In the genomic region with DNA sequence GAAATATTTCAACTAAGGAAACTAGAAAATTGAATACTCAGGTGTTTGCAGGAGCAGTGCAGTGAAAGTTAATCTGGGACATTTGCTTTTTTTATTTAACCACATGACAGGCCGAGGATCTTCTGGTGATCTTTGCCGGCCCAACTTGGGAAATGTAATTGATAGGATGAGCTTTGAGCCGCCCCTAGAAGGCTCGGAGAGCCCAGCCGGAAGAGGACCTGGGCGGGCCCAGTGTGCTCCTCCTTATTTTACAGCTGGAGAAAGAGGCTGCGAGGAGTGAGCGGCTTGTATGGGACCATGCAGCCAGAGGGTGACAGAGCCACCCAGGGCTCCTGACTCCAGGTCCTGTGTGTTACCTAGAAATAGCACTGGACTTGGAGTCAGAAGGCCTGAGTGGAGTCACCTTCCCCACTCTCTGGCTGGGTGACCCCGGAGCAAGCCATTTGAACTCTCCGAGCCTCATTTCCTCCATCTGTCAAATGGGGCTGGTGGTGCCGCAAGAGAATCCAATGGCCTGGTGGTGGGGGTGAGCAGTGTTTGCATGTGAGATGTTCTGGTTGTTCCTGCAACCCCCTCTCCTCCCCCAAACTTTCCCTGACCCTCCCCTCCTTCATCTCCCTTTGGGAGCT, we compare ENCODE assay signal across 8 cellular contexts. TPM values are rescaled to one million over a fixed set of nuclear protein-coding genes. Genes with fewer than 3 reads are reported as not detected.
A peak's percentile ranks its signal among the peaks of the same experiment; 100 is the strongest.
DNase-seq lines count a peak whose midpoint lies in the region; ATAC-seq, FAIRE-seq and TF ChIP-seq lines count a peak whose summit lies in the region.

No MANE protein-coding gene starts in this region.

- TF ChIP-seq CTCF in adrenal gland (IDR thresholded peaks at IDR 0.05) (no peak), kidney (IDR thresholded peaks at IDR 0.05; ENCODE audit: borderline replicate concordance, extremely low read depth, insufficient read depth) (no peak)

- DNase-seq in DMS53 (lab: John Stamatoyannopoulos, UW) (peak; percentile 22), DMS53 treated with DMSO at 0.1 percent for 48 hours (lab: John Stamatoyannopoulos, UW; ENCODE audit: unreplicated experiment) (no peak), adrenal gland (peak in 3 of 7 donors; percentile 35 to 64 (median 38)), kidney (peak; percentile 82), SIG-M5 treated with dmso at 0.1 percent for 504 hours (lab: John Stamatoyannopoulos, UW; ENCODE audit: unreplicated experiment) (no peak), amygdala (lab: John Stamatoyannopoulos, UW) (no peak)
- no peak for DNase-seq in stimulated activated naive CD8-positive, alpha-beta T cell treated with anti-CD3 and anti-CD28 coated beads, Interleukin-15, amount 100 ng/mL, for 72 hours
- no peak for DNase-seq in activated CD4-positive, CD25-positive, alpha-beta regulatory T cell treated with anti-CD3 and anti-CD28 coated beads, Interleukin-2, amount 50 U/mL, for 72 hours

- FAIRE-seq in kidney (lab: Jason Lieb, UNC): no peak

- ATAC-seq in stimulated activated naive CD8-positive, alpha-beta T cell treated with anti-CD3 and anti-CD28 coated beads, Interleukin-15, amount 100 ng/mL, for 72 hours: no peak

- H3K4me3 Mint-ChIP-seq in stimulated activated naive CD8-positive, alpha-beta T cell treated with anti-CD3 and anti-CD28 coated beads, Interleukin-15, amount 100 ng/mL, for 72 hours: peak overlapping the region; percentile 93 to 97

- TF ChIP-seq POLR2A in adrenal gland (IDR thresholded peaks at IDR 0.05): no peak

- intact Hi-C loops in adrenal gland (cut with DNase I) (loop anchor here (10.0 kb wide), 3 partner anchors 58 to 92 kb away; no protein-coding TSS in a partner anchor), kidney (cut with DNase I) (no loop called here)

- peaks cover 36% of the 10 kb centered on the region for H3K4me1 Mint-ChIP-seq in stimulated activated naive CD8-positive, alpha-beta T cell treated with anti-CD3 and anti-CD28 coated beads, Interleukin-15, amount 100 ng/mL, for 72 hours

- no peaks in the 10 kb centered on the region for H3K27me3 ChIP-seq in adrenal gland

- no peaks in the 10 kb centered on the region for H3K27me3 Mint-ChIP-seq in stimulated activated naive CD8-positive, alpha-beta T cell treated with anti-CD3 and anti-CD28 coated beads, Interleukin-15, amount 100 ng/mL, for 72 hours

- WGBS in adrenal gland, 4 donors: 38 to 64% (median 53%) methylated on average over 8 to 11 of the region's 11 CpGs

- H3K9ac ChIP-seq in kidney (ENCODE audit: low read length in 2 of 2): peak overlapping the region; percentile 54 to 77

- H3K9me3 Mint-ChIP-seq in stimulated activated naive CD8-positive, alpha-beta T cell treated with anti-CD3 and anti-CD28 coated beads, Interleukin-15, amount 100 ng/mL, for 72 hours: no peaks in the 10 kb centered on the region

- H3K4me1 ChIP-seq in adrenal gland (replicated peaks in 1 of 2) (peaks cover 0 to 8% of the 10 kb centered on the region in 2 donors), kidney (ENCODE audit: control insufficient read depth in 1 of 2, insufficient read depth in 1 of 2, low read depth in 1 of 2, low read length in 2 of 2) (peaks cover 2 to 5% of the 10 kb centered on the region in 2 donors)

- H3K9me3 ChIP-seq in adrenal gland (replicated peaks in 1 of 3): no peaks in the 10 kb centered on the region
- H3K9me3 ChIP-seq in kidney (ENCODE audit: control insufficient read depth in 1 of 2, low read length in 2 of 2): no peaks in the 10 kb centered on the region

- H3K4me3 ChIP-seq in adrenal gland: peak overlapping the region in 3 of 4 donors; percentile 48 to 98 (median 87)
- peak overlapping the region; percentile 80 to 84 for H3K4me3 ChIP-seq in kidney (ENCODE audit: low read length in 2 of 2)

- peak overlapping the region in 1 of 2 donors; percentile 61 for H3K27ac Mint-ChIP-seq in stimulated activated naive CD8-positive, alpha-beta T cell treated with anti-CD3 and anti-CD28 coated beads, Interleukin-15, amount 100 ng/mL, for 72 hours

- H3K36me3 ChIP-seq in adrenal gland (replicated peaks in 1 of 2) (no peaks in the 10 kb centered on the region), kidney (ENCODE audit: control insufficient read depth in 1 of 2, insufficient read depth in 2 of 2, low read length in 2 of 2) (no peaks in the 10 kb centered on the region)

- H3K27ac ChIP-seq in adrenal gland: peak overlapping the region in 4 of 5 donors; percentile 38 to 84 (median 76)
- peak overlapping the region; percentile 81 to 90 for H3K27ac ChIP-seq in kidney (ENCODE audit: low read depth in 2 of 2, low read length in 2 of 2)

RNA-seq across cellular contexts. Expression of a gene that starts 2.5 kb away (rescaled TPM):
- total RNA-seq in adrenal gland (1 to 10 TPM; 1.7 to 5.9 (median 2.8) TPM), kidney (3.3 TPM)
- polyA plus RNA-seq in adrenal gland (1 to 10 TPM in 2 of 3 donors, under 1 TPM in 1; 0.37 to 2.4 (median 1.1) TPM), kidney (ENCODE audit: insufficient read depth, low read depth, low replicate concordance) (0.77 TPM)

Comparison
In these comparisons a context has a peak if more than half of its experiments do, and no peak if none do; other contexts are left out.
1. DNase-seq: peak in DMS53 (single experiment) and kidney (single experiment); none in DMS53 treated with DMSO at 0.1 percent for 48 hours (single experiment), stimulated activated naive CD8-positive, alpha-beta T cell treated with anti-CD3 and anti-CD28 coated beads, Interleukin-15, amount 100 ng/mL, for 72 hours (0 of 2), SIG-M5 treated with dmso at 0.1 percent for 504 hours (single experiment), amygdala (0 of 56) and activated CD4-positive, CD25-positive, alpha-beta regulatory T cell treated with anti-CD3 and anti-CD28 coated beads, Interleukin-2, amount 50 U/mL, for 72 hours (single experiment).